Comparison of ENCODE assay signal across 21 cellular contexts in the genomic region with DNA sequence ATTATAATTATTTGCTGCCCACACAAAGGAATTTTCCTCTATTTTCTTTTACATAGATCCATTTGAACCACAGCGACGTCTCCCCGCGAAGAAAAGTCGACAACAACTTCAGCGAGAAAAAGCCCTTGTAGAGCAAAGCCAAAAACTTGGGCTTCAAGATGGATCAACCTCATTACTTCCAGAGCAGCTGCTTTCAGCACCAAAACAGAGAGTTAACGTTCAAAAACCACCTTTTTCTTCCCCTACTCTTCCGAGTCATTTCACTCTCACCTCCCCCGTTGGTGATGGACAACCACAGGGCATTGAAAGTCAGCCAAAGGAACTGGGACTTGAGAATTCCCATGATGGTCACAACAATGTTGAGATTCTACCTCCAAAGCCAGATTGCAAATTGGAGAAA. TPM values are rescaled to one million over a fixed set of nuclear protein-coding genes. Genes with fewer than 3 reads are reported as not detected.
DNase-seq lines count a peak whose midpoint lies in the region; ATAC-seq, FAIRE-seq and TF ChIP-seq lines count a peak whose summit lies in the region.
"Had no signal": no experiment of that assay in that cellular context is flagged by ENCODE, and none has a peak within 500 bp of the region (broad histone marks: within the 10 kb centered on the region; RNA-seq: fewer than 3 reads in every experiment).

No MANE protein-coding gene starts in this region.

- peak overlapping the region; percentile 69 for H3K4me2 ChIP-seq in OCI-LY3 (ENCODE audit: low read length)
- H3K4me2 ChIP-seq in GM12878 (ENCODE audit: control insufficient read depth, insufficient read depth) = no peak overlapping the region

- H3K27me3 Mint-ChIP-seq in activated T-cell treated with anti-CD3 and anti-CD28 coated beads, Interleukin-2, amount 50 U/mL, for 24 hours = no peaks in the 10 kb centered on the region
- no peaks in the 10 kb centered on the region for H3K27me3 Mint-ChIP-seq in nephron progenitor cell (ENCODE audit: low read depth, poor library complexity)
- H3K27me3 Mint-ChIP-seq: CD8-positive, alpha-beta memory T cell; IgD-negative memory B cell had no signal

- no peaks in the 10 kb centered on the region for H3K9me3 Mint-ChIP-seq in activated T-cell treated with anti-CD3 and anti-CD28 coated beads, Interleukin-2, amount 50 U/mL, for 24 hours
- no peaks in the 10 kb centered on the region for H3K9me3 Mint-ChIP-seq in nephron progenitor cell
- H3K9me3 Mint-ChIP-seq: CD8-positive, alpha-beta memory T cell; IgD-negative memory B cell had no signal

- peak; percentile 50 for ATAC-seq in GM12878
- no peak for ATAC-seq in GM21786 (IDR thresholded peaks at IDR 0.05; ENCODE audit: unreplicated experiment)
- no peak for ATAC-seq in HG03045 (IDR thresholded peaks at IDR 0.05; ENCODE audit: unreplicated experiment)

- H3K36me3 Mint-ChIP-seq in activated T-cell treated with anti-CD3 and anti-CD28 coated beads, Interleukin-2, amount 50 U/mL, for 24 hours (ENCODE audit: low read depth) = peaks cover 80% of the 10 kb centered on the region
- H3K36me3 Mint-ChIP-seq in nephron progenitor cell (ENCODE audit: low read depth) = peaks cover 68% of the 10 kb centered on the region

- 80% methylated on average over 9 of the region's 9 CpGs for WGBS in GM12878 (ENCODE audit: insufficient coverage, insufficient replicate concordance, low lambda C conversion rate, missing lambda C conversion rate)

- H3K9me3 ChIP-seq in OCI-LY3 (ENCODE audit: insufficient read depth, low read length) (no peaks in the 10 kb centered on the region), GM12878 (replicated peaks; ENCODE audit: control insufficient read depth, insufficient read depth, low read length) (no peaks in the 10 kb centered on the region)

- SMC1A ChIA-PET in GM12878 (lab: Charles Lee; ENCODE audit: uncharacterized antibody, unreplicated experiment) = interaction anchor here (0.7 to 9.1 kb wide), 18 partner anchors 13 to 613 kb away, joined by 3 to 112 read pairs (median 5); no protein-coding TSS in a partner anchor

- POLR2A ChIA-PET in GM12878 (lab: Charles Lee) = interaction anchor here (1.0 to 4.5 kb wide), 5 partner anchors 52 to 127 kb away, joined by 3 to 50 read pairs (median 4); partner anchors contain the start of gene PRRX1

- CTCF ChIA-PET in GM12878 (lab: Yijun Ruan, JAX) = interaction anchor here (0.5 to 2.5 kb wide), 7 partner anchors 9 to 151 kb away, joined by 3 to 10 read pairs (median 3); no protein-coding TSS in a partner anchor

- H3K4me1 ChIP-seq in OCI-LY3 (ENCODE audit: low read length) = peaks cover 66% of the 10 kb centered on the region
- H3K4me1 ChIP-seq in GM12878 (ENCODE audit: control insufficient read depth, insufficient read depth, low read length) = no peaks in the 10 kb centered on the region

- H3K4me3 ChIP-seq in OCI-LY3 (ENCODE audit: low read length) (peak overlapping the region; percentile 47), GM12878 (no peak overlapping the region)

- TF ChIP-seq POLR2A in GM12878 (IDR thresholded peaks at IDR 0.05; ENCODE audit: low read depth, low read length) = no peak

- TF ChIP-seq EP300 in GM12878 (IDR thresholded peaks at IDR 0.05; ENCODE audit: borderline replicate concordance in 1 of 2, control insufficient read depth in 1 of 2, low read depth in 2 of 2, low read length in 2 of 2) = peak in 1 of 2 experiments; percentile 79; a peak in 2 of 4 replicates

- in situ Hi-C loops in GM12878 (cut with MboI) = loop anchor here (10.0 kb wide), 1 partner anchor 464 kb away; the partner anchor contains the start of gene KIFAP3

- no peak overlapping the region for H2AFZ ChIP-seq in OCI-LY3 (ENCODE audit: low read depth, low read length)
- H2AFZ ChIP-seq in GM12878 (ENCODE audit: control insufficient read depth, low read depth, low read length) = no peak overlapping the region

- RAD21 ChIA-PET in GM12878 (lab: Charles Lee; ENCODE audit: unreplicated experiment) = interaction anchor here (1.0 to 3.5 kb wide), 10 partner anchors 9 to 128 kb away, joined by 3 to 33 read pairs (median 5); no protein-coding TSS in a partner anchor

- H4K20me1 ChIP-seq in OCI-LY3 (ENCODE audit: insufficient read depth, low read length) (no peaks in the 10 kb centered on the region), GM12878 (ENCODE audit: control insufficient read depth, insufficient read depth) (no peaks in the 10 kb centered on the region)

- H3K27me3 ChIP-seq in OCI-LY3 (ENCODE audit: low read depth, low read length) (no peaks in the 10 kb centered on the region), GM12878 (replicated peaks in 1 of 2; ENCODE audit: control insufficient read depth in 2 of 2, insufficient read depth in 2 of 2, low read length in 1 of 2) (no peaks in the 10 kb centered on the region)

- TF ChIP-seq RAD21 in GM12878 (IDR thresholded peaks at IDR 0.05; ENCODE audit: insufficient read depth, low read depth, low read length) = no peak

- H3K27ac ChIP-seq in OCI-LY3 (ENCODE audit: low read length) (peak overlapping the region; percentile 90), GM12878 (ENCODE audit: control insufficient read depth, insufficient read depth) (no peak overlapping the region; the same call in 1 of the 2 replicates)

- H3K4me1 Mint-ChIP-seq in activated T-cell treated with anti-CD3 and anti-CD28 coated beads, Interleukin-2, amount 50 U/mL, for 24 hours (ENCODE audit: low read depth) = peaks cover 40% of the 10 kb centered on the region
- peaks cover 11% of the 10 kb centered on the region for H3K4me1 Mint-ChIP-seq in nephron progenitor cell

- H3K36me3 ChIP-seq in OCI-LY3 (replicated peaks; ENCODE audit: low read depth, low read length) = peaks cover 70% of the 10 kb centered on the region
- peaks cover 3 to 4% of the 10 kb centered on the region in 2 experiments for H3K36me3 ChIP-seq in GM12878 (ENCODE audit: control insufficient read depth in 2 of 2, insufficient read depth in 2 of 2, low read length in 1 of 2)

- no peak overlapping the region for H3K4me3 Mint-ChIP-seq in activated T-cell treated with anti-CD3 and anti-CD28 coated beads, Interleukin-2, amount 50 U/mL, for 24 hours
- no peak overlapping the region for H3K4me3 Mint-ChIP-seq in nephron progenitor cell
- H3K4me3 Mint-ChIP-seq: CD8-positive, alpha-beta memory T cell; IgD-negative memory B cell had no signal

- no TSS peak for BruUV-seq in GM12878 (replicated peaks; lab: Mats Ljungman, UMichigan)

- TF ChIP-seq CTCF in OCI-LY3 (IDR thresholded peaks at IDR 0.05; ENCODE audit: low read depth, low read length) = no peak
- TF ChIP-seq CTCF in GM12878 (IDR thresholded peaks at IDR 0.05 in 2 of 3, conservative IDR thresholded peaks at IDR 0.05 in 1 of 3; ENCODE audit: control insufficient read depth in 2 of 3, extremely low read depth in 1 of 3, insufficient read depth in 1 of 3, low read depth in 3 of 3, low read length in 3 of 3) = no peak
- TF ChIP-seq CTCF in nephron progenitor cell (IDR thresholded peaks at IDR 0.05) = no peak

- intact Hi-C loops in GM12878 (cut with micrococcal nuclease; ENCODE audit: unreplicated experiment) = loop anchor here (2.0 to 10.0 kb wide), 5 partner anchors 126 to 834 kb away; partner anchors contain the start of gene PRRX1

- H3K9ac ChIP-seq in OCI-LY3 (ENCODE audit: low read length) (peak overlapping the region; percentile 48; the same call in 1 of the 2 replicates), GM12878 (ENCODE audit: control insufficient read depth, insufficient read depth, low read length) (no peak overlapping the region)

- H3K27ac Mint-ChIP-seq in activated T-cell treated with anti-CD3 and anti-CD28 coated beads, Interleukin-2, amount 50 U/mL, for 24 hours = peak overlapping the region; percentile 44
- peak overlapping the region; percentile 55 for H3K27ac Mint-ChIP-seq in nephron progenitor cell
- H3K27ac Mint-ChIP-seq: CD8-positive, alpha-beta memory T cell; IgD-negative memory B cell had no signal

- peaks cover 44% of the 10 kb centered on the region for H3K79me2 ChIP-seq in OCI-LY3 (ENCODE audit: low read length)
- peaks cover 19% of the 10 kb centered on the region for H3K79me2 ChIP-seq in GM12878 (ENCODE audit: control insufficient read depth, insufficient read depth, low read length)

- FAIRE-seq in GM12878 (lab: Jason Lieb, UNC) = peak; percentile 13

- no peak for DNase-seq in activated T-cell treated with anti-CD3 and anti-CD28 coated beads, Interleukin-2, amount 50 U/mL, for 24 hours
- no peak for DNase-seq in activated T-cell treated with anti-CD3 and anti-CD28 coated beads for 4 hours
- no peak for DNase-seq in GM12878 (ENCODE audit: low read depth, low spot score)
- DNase-seq in nephron progenitor cell = no peak
- no peak for DNase-seq in AG08396 (ENCODE audit: low spot score)
- DNase-seq: 8988T; AML-193; C1 segment of cervical spinal cord; Calu3; CD8-positive, alpha-beta memory T cell; DMS153; NCI-H1694; NCI-H2081; NCI-H2171; NCI-H526; OCI-M1; SHP77 had no signal

RNA-seq across cellular contexts. Expression of gene GORAB, which starts 7.2 kb away (rescaled TPM):
- 56.4 and 59.5 TPM in 2 replicates for total RNA-seq in GM12878 (2013; cell fraction: nucleolus; rRNA removed)
- 11.5 and 11.8 TPM in 2 replicates for total RNA-seq in GM12878 (2014; rRNA removed)
- total RNA-seq in GM12878 (2014; rRNA removed; fragmentation: Illumina TruSeq; extraction: Trizol) = 10.5 and 13.0 TPM in 2 replicates
- total RNA-seq in GM12878 (2021) = 9.0 and 10.2 TPM in 2 replicates
- polyA plus RNA-seq in GM12878 (2011; ENCODE audit: low read depth) = 6.6 TPM
- 38.6 and 50.8 TPM in 2 replicates for polyA plus RNA-seq in GM12878 (2011; rRNA removed)
- polyA plus RNA-seq in GM12878 (2011; cell fraction: cytosol; rRNA removed) = 11.3 and 11.4 TPM in 2 replicates
- 37.0 and 52.2 TPM in 2 replicates for polyA plus RNA-seq in GM12878 (2011; cell fraction: nucleus; rRNA removed)
- polyA plus RNA-seq in GM12878 (2012) = 9.5 and 10.7 TPM in 2 replicates
- 15.9 and 16.2 TPM in 2 replicates for polyA plus RNA-seq in GM12878 (2014; fragmentation: Illumina TruSeq; extraction: Trizol)
- 1 to 10 TPM; 5.5 to 7.6 TPM for polyA plus RNA-seq in GM12878 (2014; fragmentation: Nextera tagmentation; extraction: Ambion mirVana)
- 11.4 and 12.8 TPM in 2 replicates for polyA plus RNA-seq in GM12878 (2014; rRNA removed)
- 1 to 10 TPM; 9.3 to 9.7 TPM for polyA plus RNA-seq in GM12878 (2016; fragmentation: Nextera tagmentation; extraction: Ambion mirVana)
- 20.6 and 24.1 TPM in 2 replicates for polyA minus RNA-seq in GM12878 (2011; rRNA and poly(A)+ RNA removed)
- 8.9 and 9.2 TPM in 2 replicates for polyA minus RNA-seq in GM12878 (2011; cell fraction: cytosol; rRNA and poly(A)+ RNA removed)
- polyA minus RNA-seq in GM12878 (2011; cell fraction: nucleus; rRNA and poly(A)+ RNA removed) = 28.0 and 33.8 TPM in 2 replicates
